17 cellular contexts compared by ENCODE assay signal in genomic region chr1:27138927-27139326, GRCh38. TPM values are rescaled to one million over a fixed set of nuclear protein-coding genes. Genes with fewer than 3 reads are reported as not detected.
DNase-seq lines count a peak whose midpoint lies in the region; ATAC-seq and TF ChIP-seq lines count a peak whose summit lies in the region.
"Had no signal": no experiment of that assay in that cellular context is flagged by ENCODE, and none has a peak within 500 bp of the region (broad histone marks: within the 10 kb centered on the region; RNA-seq: fewer than 3 reads in every experiment).

No MANE protein-coding gene starts in this region.

- H3K56ac ChIP-seq in IMR-90 (ENCODE audit: extremely low read depth, insufficient read depth, low read length) = no peak overlapping the region

- WGBS in IMR-90 (ENCODE audit: extremely low coverage in 2 of 2, insufficient read length in 1 of 2), 2 experiments = 89% methylated on average over 3 of the region's 6 CpGs; no CpG with 5 or more reads in 1 of the 2 experiments

- H4K91ac ChIP-seq in IMR-90 (ENCODE audit: insufficient read depth, low read depth, low read length) = no peak overlapping the region

- no peak overlapping the region for H2BK120ac ChIP-seq in IMR-90 (ENCODE audit: low read depth, low read length)

- BruUV-seq in IMR-90 (replicated peaks; lab: Mats Ljungman, UMichigan) = no TSS peak

- peak overlapping the region; percentile 23; the same call in 1 of the 2 replicates for H3K4me2 ChIP-seq in IMR-90 (ENCODE audit: low read depth, low read length)

- H2AK5ac ChIP-seq in IMR-90 (ENCODE audit: low read depth, low read length) = no peak overlapping the region

- no peak overlapping the region for H4K5ac ChIP-seq in IMR-90 (ENCODE audit: low read depth, low read length)

- intact Hi-C loops in IMR-90 (cut with micrococcal nuclease) = no loop called here
- intact Hi-C loops in dendritic cell treated with granulocyte-macrophage colony-stimulating factor and Interleukin-4, amounts not matched to agents 40 ng/mL and 50 ng/mL, for 4 days (cut with micrococcal nuclease) = no loop called here

- no peak overlapping the region for H2AFZ ChIP-seq in IMR-90 (replicated peaks; ENCODE audit: low read length, poor library complexity)

- H2BK5ac ChIP-seq in IMR-90 (ENCODE audit: low read depth, low read length, poor library complexity, severe bottlenecking) = no peak overlapping the region

- no peak overlapping the region for H3K4ac ChIP-seq in IMR-90 (ENCODE audit: low read depth, low read length)

- peaks cover 36 to 90% of the 10 kb centered on the region in 2 experiments for H3K79me1 ChIP-seq in IMR-90 (ENCODE audit: low read depth in 1 of 2, low read length in 2 of 2)

- H3K9me3 ChIP-seq in CD4-positive, CD25-positive, alpha-beta regulatory T cell (ENCODE audit: control insufficient read depth in 2 of 2, low read length in 2 of 2) = no peaks in the 10 kb centered on the region
- H3K9me3 ChIP-seq in IMR-90 (ENCODE audit: control insufficient read depth, insufficient read depth, low read length) (no peaks in the 10 kb centered on the region), neutrophil (no peaks in the 10 kb centered on the region), MG63 (no peaks in the 10 kb centered on the region)
- H3K9me3 ChIP-seq: uterus had no signal

- H3K9me1 ChIP-seq in IMR-90 (ENCODE audit: insufficient read depth, low read length) = peaks cover 42% of the 10 kb centered on the region

- H3K9me3 Mint-ChIP-seq in CD4-positive, CD25-positive, alpha-beta regulatory T cell = no peaks in the 10 kb centered on the region
- no peaks in the 10 kb centered on the region for H3K9me3 Mint-ChIP-seq in dendritic cell treated with granulocyte-macrophage colony-stimulating factor and Interleukin-4, amounts not matched to agents 40 ng/mL and 50 ng/mL, for 4 days
- H3K9me3 Mint-ChIP-seq: activated naive CD4-positive, alpha-beta T cell treated with anti-CD3 and anti-CD28 coated beads, Interleukin-2, amount 50 U/mL, for 72 hours; neural crest cell had no signal

- H3K4me3 ChIP-seq in CD4-positive, CD25-positive, alpha-beta regulatory T cell (ENCODE audit: low read depth, low read length) = no peak overlapping the region
- H3K4me3 ChIP-seq in IMR-90 (ENCODE audit: insufficient read depth, low read depth, low read length) = no peak overlapping the region
- peak overlapping the region in 1 of 2 experiments; percentile 53 for H3K4me3 ChIP-seq in neutrophil (ENCODE audit: low read depth in 1 of 2, low read length in 1 of 2)
- H3K4me3 ChIP-seq in MG63 = no peak overlapping the region
- H3K4me3 ChIP-seq: SK-N-MC, uterus had no signal

- peaks cover 36% of the 10 kb centered on the region for H3K4me1 ChIP-seq in CD4-positive, CD25-positive, alpha-beta regulatory T cell (ENCODE audit: control insufficient read depth, insufficient read depth, low read length, poor library complexity, severe bottlenecking)
- peaks cover 18% of the 10 kb centered on the region for H3K4me1 ChIP-seq in IMR-90 (ENCODE audit: control insufficient read depth, insufficient read depth, low read length)
- peaks cover 87 to 93% of the 10 kb centered on the region in 2 experiments for H3K4me1 ChIP-seq in neutrophil (ENCODE audit: control insufficient read depth in 1 of 2, insufficient read depth in 1 of 2, low read depth in 1 of 2, low read length in 1 of 2)
- H3K4me1 ChIP-seq: uterus had no signal

- no peak overlapping the region for H2BK20ac ChIP-seq in IMR-90 (ENCODE audit: low read depth, low read length)

- H3K36me3 Mint-ChIP-seq in CD4-positive, CD25-positive, alpha-beta regulatory T cell = peaks cover 3% of the 10 kb centered on the region
- H3K36me3 Mint-ChIP-seq in dendritic cell treated with granulocyte-macrophage colony-stimulating factor and Interleukin-4, amounts not matched to agents 40 ng/mL and 50 ng/mL, for 4 days (ENCODE audit: low read depth) = peaks cover 6% of the 10 kb centered on the region

- H3K27ac Mint-ChIP-seq in CD4-positive, CD25-positive, alpha-beta regulatory T cell = peak overlapping the region; percentile 42 to 98 (median 85)
- H3K27ac Mint-ChIP-seq in dendritic cell treated with granulocyte-macrophage colony-stimulating factor and Interleukin-4, amounts not matched to agents 40 ng/mL and 50 ng/mL, for 4 days = peak overlapping the region; percentile 98

- H3K9ac ChIP-seq in IMR-90 (ENCODE audit: low read depth, low read length) = no peak overlapping the region

- H3K4me1 Mint-ChIP-seq in CD4-positive, CD25-positive, alpha-beta regulatory T cell = peaks cover 5 to 72% (median 43%) of the 10 kb centered on the region in 4 donors
- peaks cover 84% of the 10 kb centered on the region for H3K4me1 Mint-ChIP-seq in dendritic cell treated with granulocyte-macrophage colony-stimulating factor and Interleukin-4, amounts not matched to agents 40 ng/mL and 50 ng/mL, for 4 days (ENCODE audit: low read depth)

- no peak for TF ChIP-seq RAD21 in IMR-90 (IDR thresholded peaks at IDR 0.05; ENCODE audit: low read length)

- CTCF ChIA-PET in IMR-90 (lab: Yijun Ruan, JAX) = interaction anchor here (0.5 kb wide), 1 partner anchor 50 kb away, joined by 4 read pairs; no protein-coding TSS in a partner anchor

- no peak overlapping the region for H3K23ac ChIP-seq in IMR-90 (ENCODE audit: low read depth, low read length)

- POLR2A ChIA-PET in IMR-90 (lab: Charles Lee; ENCODE audit: unreplicated experiment) = no interaction called here

- H2AK9ac ChIP-seq in IMR-90 (replicated peaks; ENCODE audit: low read depth, low read length, poor library complexity) = no peak overlapping the region

- H2BK15ac ChIP-seq in IMR-90 (ENCODE audit: low read depth, low read length) = no peak overlapping the region

- no peak overlapping the region for H3K27ac ChIP-seq in CD4-positive, CD25-positive, alpha-beta regulatory T cell (ENCODE audit: insufficient read depth, low read length, poor library complexity, severe bottlenecking)
- H3K27ac ChIP-seq in IMR-90 (ENCODE audit: insufficient read depth, low read length) (no peak overlapping the region), neutrophil (peak overlapping the region; percentile 99)
- H3K27ac ChIP-seq: epithelial cell of prostate, SK-N-MC, uterus had no signal

- ATAC-seq in CD4-positive, CD25-positive, alpha-beta regulatory T cell (ENCODE audit: low read depth in 2 of 2) = no peak
- no peak for ATAC-seq in IMR-90 (ENCODE audit: low read depth)
- ATAC-seq: activated naive CD4-positive, alpha-beta T cell treated with anti-CD3 and anti-CD28 coated beads, Interleukin-2, amount 50 U/mL, for 72 hours; sciatic nerve had no signal

- TF ChIP-seq CTCF in IMR-90 (conservative IDR thresholded peaks at IDR 0.05; ENCODE audit: low read depth, low read length) (no peak), neutrophil (IDR thresholded peaks at IDR 0.05) (no peak)

- dilution Hi-C loops in IMR-90 (cut with HindIII; ENCODE audit: low sequenced_read_pairs, unreplicated experiment) = no loop called here

- in situ Hi-C loops in IMR-90 (cut with MboI; ENCODE audit: low sequenced_read_pairs) = no loop called here

- no peak for TF ChIP-seq POLR2A in IMR-90 (IDR thresholded peaks at IDR 0.05; ENCODE audit: low read depth, low read length)

- H4K20me1 ChIP-seq in IMR-90 (ENCODE audit: insufficient read depth, low read length) = peaks cover 64% of the 10 kb centered on the region

- no peak overlapping the region for H4K8ac ChIP-seq in IMR-90 (ENCODE audit: low read depth in 2 of 2, low read length in 2 of 2)

- H3K27me3 ChIP-seq in CD4-positive, CD25-positive, alpha-beta regulatory T cell (ENCODE audit: control insufficient read depth, insufficient read depth, low read length) = no peaks in the 10 kb centered on the region
- H3K27me3 ChIP-seq in IMR-90 (ENCODE audit: control insufficient read depth, insufficient read depth, low read length) (no peaks in the 10 kb centered on the region), neutrophil (no peaks in the 10 kb centered on the region), MG63 (no peaks in the 10 kb centered on the region)
- H3K27me3 ChIP-seq: uterus had no signal

- no peak overlapping the region for H3K14ac ChIP-seq in IMR-90 (replicated peaks; ENCODE audit: low read depth, low read length)

- no peak overlapping the region for H3K18ac ChIP-seq in IMR-90 (ENCODE audit: low read depth, low read length)

- no peaks in the 10 kb centered on the region for H3K36me3 ChIP-seq in CD4-positive, CD25-positive, alpha-beta regulatory T cell (ENCODE audit: control insufficient read depth, insufficient read depth, low read length)
- H3K36me3 ChIP-seq in IMR-90 (ENCODE audit: control insufficient read depth, insufficient read depth, low read length) (no peaks in the 10 kb centered on the region), neutrophil (no peaks in the 10 kb centered on the region), MG63 (no peaks in the 10 kb centered on the region; the same call in 1 of the 2 replicates)
- H3K36me3 ChIP-seq: uterus had no signal

- no peak for DNase-seq in CD4-positive, CD25-positive, alpha-beta regulatory T cell
- no peak for DNase-seq in IMR-90
- no peak for DNase-seq in NCI-H2227 treated with DMSO at 0.1 percent for 48 hours (lab: John Stamatoyannopoulos, UW)
- DNase-seq in islet precursor cell = no peak
- DNase-seq in MG63 = no peak
- DNase-seq: C1 segment of cervical spinal cord, GOT3, NCI-H1694, NCI-H446 treated with DMSO at 0.1 percent for 48 hours, uterus had no signal

- peak overlapping the region in 2 of 4 donors; percentile 2 to 5 for H3K4me3 Mint-ChIP-seq in CD4-positive, CD25-positive, alpha-beta regulatory T cell
- H3K4me3 Mint-ChIP-seq in dendritic cell treated with granulocyte-macrophage colony-stimulating factor and Interleukin-4, amounts not matched to agents 40 ng/mL and 50 ng/mL, for 4 days = no peak overlapping the region
- H3K4me3 Mint-ChIP-seq: neural crest cell had no signal

- H3K27me3 Mint-ChIP-seq in CD4-positive, CD25-positive, alpha-beta regulatory T cell = no peaks in the 10 kb centered on the region
- H3K27me3 Mint-ChIP-seq in dendritic cell treated with granulocyte-macrophage colony-stimulating factor and Interleukin-4, amounts not matched to agents 40 ng/mL and 50 ng/mL, for 4 days = no peaks in the 10 kb centered on the region

TF ChIP-seq in IMR-90, 13 proteins besides CTCF, POLR2A, EP300 and RAD21 (continues in another document):
- TF ChIP-seq BHLHE40 (IDR thresholded peaks at IDR 0.05; ENCODE audit: low read depth, low read length) = no peak
- TF ChIP-seq MXI1 (IDR thresholded peaks at IDR 0.05; ENCODE audit: borderline replicate concordance, low read depth, low read length) = no peak
- no peak for TF ChIP-seq RCOR1 (IDR thresholded peaks at IDR 0.05; ENCODE audit: insufficient replicate concordance, low read length)
- TF ChIP-seq FOS (IDR thresholded peaks at IDR 0.05; ENCODE audit: low read depth, low read length) = no peak
- TF ChIP-seq CEBPB (IDR thresholded peaks at IDR 0.05; ENCODE audit: low read depth, low read length) = no peak
- TF ChIP-seq SMC3 (IDR thresholded peaks at IDR 0.05; ENCODE audit: low read depth, low read length) = no peak

RNA-seq across cellular contexts. Expression of gene SLC9A1, which starts 16.0 kb away (rescaled TPM):
- total RNA-seq in CD4-positive, CD25-positive, alpha-beta regulatory T cell = 32.3 TPM
- polyA plus RNA-seq in CD4-positive, CD25-positive, alpha-beta regulatory T cell = 1 to 10 TPM; 5.4 to 8.7 (median 7.0) TPM
- 1.9 and 2.0 TPM in 2 replicates for total RNA-seq in IMR-90 (2012; rRNA removed)
- polyA plus RNA-seq in IMR-90 (2012; rRNA removed) = 20.5 and 21.2 TPM in 2 replicates
- polyA plus RNA-seq in IMR-90 (2012; cell fraction: cytosol; rRNA removed) = 14.3 and 19.8 TPM in 2 replicates
- polyA plus RNA-seq in IMR-90 (2012; cell fraction: nucleus; rRNA removed; ENCODE audit: low replicate concordance) = 30.7 and 36.7 TPM in 2 replicates
- total RNA-seq in MG63 (2014; rRNA removed; shearing (Covaris generic); ENCODE audit: low replicate concordance) = 2.9 and 23.6 TPM in 2 replicates
